In the genomic region with DNA sequence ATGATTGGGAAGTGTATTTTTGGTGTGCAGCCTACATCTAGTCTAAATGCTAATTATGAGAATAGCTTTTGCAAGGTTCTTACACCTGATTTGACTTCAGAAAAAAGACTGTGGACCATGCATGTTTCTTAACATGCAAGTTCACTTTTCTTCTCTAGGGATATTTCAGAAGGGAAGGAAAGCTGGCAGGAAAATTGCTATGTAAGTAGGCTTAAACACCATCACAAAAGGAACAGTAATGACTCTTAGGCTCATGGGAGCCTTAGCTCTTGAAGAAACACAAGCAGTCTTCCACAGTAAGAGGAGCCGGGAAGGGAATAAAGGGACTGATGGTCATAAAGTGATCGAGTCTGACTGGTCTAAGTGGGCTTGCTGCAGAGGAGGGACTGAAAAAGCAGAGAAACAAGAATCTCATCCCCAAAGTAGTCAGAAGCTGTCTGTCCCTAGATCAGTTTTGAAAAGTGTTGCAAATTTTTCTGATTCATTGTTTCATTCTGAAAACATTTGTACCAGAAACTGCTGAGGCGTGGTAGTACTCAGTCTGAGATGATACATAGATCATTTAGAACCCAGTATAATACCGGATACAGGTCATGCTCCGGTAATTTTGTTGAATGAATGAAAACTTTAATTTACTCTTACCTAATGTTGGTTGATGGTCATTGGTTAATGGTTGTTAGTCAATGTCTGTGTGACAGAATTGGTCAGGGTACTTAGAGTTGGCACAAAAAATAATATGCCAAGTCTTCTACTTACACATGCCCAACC, we compare ENCODE assay signal across 13 cellular contexts.
A peak's percentile ranks its signal among the peaks of the same experiment; 100 is the strongest.
DNase-seq lines count a peak whose midpoint lies in the region; ATAC-seq and FAIRE-seq lines count a peak whose summit lies in the region.
"Had no signal": no experiment of that assay in that cellular context is flagged by ENCODE, and none has a peak within 500 bp of the region (broad histone marks: within the 10 kb centered on the region; RNA-seq: fewer than 3 reads in every experiment).

No MANE protein-coding gene starts in this region.

- peak; percentile 90 for FAIRE-seq in RCC 7860 (lab: Jason Lieb, UNC)
- FAIRE-seq: GM12892 had no signal

- peak; percentile 71 for DNase-seq in RCC 7860 (ENCODE audit: low spot score)
- DNase-seq in activated naive CD4-positive, alpha-beta T cell (lab: John Stamatoyannopoulos, UW) = no peak
- DNase-seq in SKM-1 (lab: John Stamatoyannopoulos, UW; ENCODE audit: unreplicated experiment) = no peak
- DNase-seq in activated effector memory CD4-positive, alpha-beta T cell treated with anti-CD3 and anti-CD28 coated beads, Interleukin-2, amount 50 U/mL, for 16 hours = no peak
- no peak for DNase-seq in AG08396 (ENCODE audit: low spot score)
- DNase-seq: activated CD8-positive, alpha-beta memory T cell treated with anti-CD3 and anti-CD28 coated beads, Interleukin-2, amount 10 ng/mL, durations not matched to agents 7 days and 5 days; hippocampal formation; NCI-H1105; T-helper 2 cell had no signal

- ATAC-seq in GM18502 (IDR thresholded peaks at IDR 0.05; ENCODE audit: poor library complexity, unreplicated experiment) = peak; percentile 67
- peak; percentile 51 for ATAC-seq in GM19467 (IDR thresholded peaks at IDR 0.05; ENCODE audit: unreplicated experiment)
- peak; percentile 87 for ATAC-seq in HG03060 (IDR thresholded peaks at IDR 0.05; ENCODE audit: low read depth, unreplicated experiment)
- ATAC-seq: activated CD8-positive, alpha-beta memory T cell treated with anti-CD3 and anti-CD28 coated beads, Interleukin-2, amount 10 ng/mL, durations not matched to agents 7 days and 5 days had no signal
